In genomic region chr15:101014921-101015841, GRCh38 we compare ENCODE assay signal across 8 cellular contexts.
A peak's percentile ranks its signal among the peaks of the same experiment; 100 is the strongest.
DNase-seq lines count a peak whose midpoint lies in the region; ATAC-seq and TF ChIP-seq lines count a peak whose summit lies in the region.

No MANE protein-coding gene starts in this region.

- no peaks in the 10 kb centered on the region for H3K27me3 Mint-ChIP-seq in MCF 10A (ENCODE audit: insufficient read depth, unreplicated experiment)

- DNase-seq in SIG-M5 treated with dmso at 0.1 percent for 504 hours (lab: John Stamatoyannopoulos, UW; ENCODE audit: unreplicated experiment), result peak; percentile 25
- DNase-seq in SIG-M5 (lab: John Stamatoyannopoulos, UW), result no peak
- peak; percentile 65 for DNase-seq in NAMALWA (ENCODE audit: low spot score)
- peak; percentile 73 for DNase-seq in MCF 10A (ENCODE audit: unreplicated experiment)
- DNase-seq in iris pigment epithelial cell (ENCODE audit: low read depth), result peak; percentile 60
- DNase-seq in stimulated activated CD4-positive, alpha-beta T cell treated with anti-CD3 and anti-CD28 coated beads, Interleukin-1b, Interleukin-23, amount 100 ng/mL, for 1 hour (ENCODE audit: low read depth in 2 of 2), result peak; percentile 21 to 61

- no peaks in the 10 kb centered on the region for H3K4me1 Mint-ChIP-seq in MCF 10A (ENCODE audit: insufficient read depth, unreplicated experiment)

- peaks cover 30% of the 10 kb centered on the region for H3K36me3 Mint-ChIP-seq in MCF 10A (ENCODE audit: insufficient read depth, unreplicated experiment)

- no peak for ATAC-seq in HG03520 (IDR thresholded peaks at IDR 0.05; ENCODE audit: unreplicated experiment)

- peak; percentile 88 for TF ChIP-seq CTCF in WI38 (IDR thresholded peaks at IDR 0.05; ENCODE audit: low read depth, low read length)
- peak; percentile 82 for TF ChIP-seq CTCF in MCF 10A (IDR thresholded peaks at IDR 0.05; ENCODE audit: unreplicated experiment)

- H3K4me3 Mint-ChIP-seq in MCF 10A (ENCODE audit: unreplicated experiment), result no peak overlapping the region

- H3K9me3 Mint-ChIP-seq in MCF 10A (ENCODE audit: unreplicated experiment), result no peaks in the 10 kb centered on the region

- BruUV-seq in MCF 10A (replicated peaks; lab: Mats Ljungman, UMichigan), result no TSS peak

- POLR2A ChIA-PET in MCF 10A (lab: Yijun Ruan, JAX), result interaction anchor here (1.3 kb wide), 1 partner anchor 243 kb away, joined by 5 read pairs; no protein-coding TSS in a partner anchor

- CTCF ChIA-PET in MCF 10A (lab: Yijun Ruan, JAX), result interaction anchor here (0.5 to 4.2 kb wide), 39 partner anchors 8 to 1733 kb away, joined by 3 to 46 read pairs (median 4); partner anchors contain the start of genes CHSY1 and LRRK1

- H3K4me3 ChIP-seq in WI38 (ENCODE audit: low read depth, low read length), result no peak overlapping the region

- H3K27ac Mint-ChIP-seq in MCF 10A (ENCODE audit: low read depth, unreplicated experiment), result no peak overlapping the region

- intact Hi-C loops in MCF 10A (cut with micrococcal nuclease), result loop anchor here (1.0 to 5.0 kb wide), 2 partner anchors 72 to 243 kb away; no protein-coding TSS in a partner anchor
